12 cellular contexts compared by ENCODE assay signal in genomic region chr22:41636467-41636866, GRCh38. TPM values are rescaled to one million over a fixed set of nuclear protein-coding genes. Genes with fewer than 3 reads are reported as not detected.
DNase-seq lines count a peak whose midpoint lies in the region; ATAC-seq, FAIRE-seq and TF ChIP-seq lines count a peak whose summit lies in the region.
"Had no signal": no experiment of that assay in that cellular context is flagged by ENCODE, and none has a peak within 500 bp of the region (broad histone marks: within the 10 kb centered on the region; RNA-seq: fewer than 3 reads in every experiment).

No MANE protein-coding gene starts in this region.

- H3F3A ChIP-seq in PC-3 (ENCODE audit: low read length, unreplicated experiment) = peaks cover 3% of the 10 kb centered on the region

- no peaks in the 10 kb centered on the region for H3K9me2 ChIP-seq in PC-3 (replicated peaks; ENCODE audit: low read length)

- POLR2A ChIA-PET in PC-3 (lab: Charles Lee; ENCODE audit: unreplicated experiment) = no interaction called here
- POLR2A ChIA-PET in endothelial cell of umbilical vein (lab: Charles Lee) = no interaction called here
- POLR2A ChIA-PET in GM10248 (lab: Yijun Ruan, JAX) = no interaction called here

- H4K20me1 ChIP-seq in PC-3 (ENCODE audit: low read length) (peaks cover 7% of the 10 kb centered on the region; the same call in 1 of the 2 replicates), endothelial cell of umbilical vein (replicated peaks; ENCODE audit: control insufficient read depth, extremely low read depth, insufficient read depth, low read length) (no peaks in the 10 kb centered on the region)

- peak overlapping the region; percentile 22; the same call in 1 of the 2 replicates for H3K27ac ChIP-seq in PC-3 (ENCODE audit: low read length)
- no peak overlapping the region for H3K27ac ChIP-seq in endothelial cell of umbilical vein (ENCODE audit: insufficient read depth, low read depth, low read length)

- H3K4me3 ChIP-seq in PC-3 (ENCODE audit: low read length) (no peak overlapping the region), endothelial cell of umbilical vein (replicated peaks in 1 of 3; ENCODE audit: insufficient read depth in 1 of 3, low read depth in 1 of 3, low read length in 3 of 3) (no peak overlapping the region)

- H3K9ac ChIP-seq in PC-3 (ENCODE audit: low read length) (no peak overlapping the region), endothelial cell of umbilical vein (replicated peaks; ENCODE audit: extremely low read depth, insufficient read depth, low read length) (no peak overlapping the region)

- intact Hi-C loops in PC-3 (cut with micrococcal nuclease) (no loop called here), endothelial cell of umbilical vein (cut with micrococcal nuclease) (no loop called here)

- TF ChIP-seq CTCF in PC-3 (conservative IDR thresholded peaks at IDR 0.05; ENCODE audit: low read depth, low read length) (no peak), endothelial cell of umbilical vein (IDR thresholded peaks at IDR 0.05; ENCODE audit: extremely low read depth in 1 of 2, insufficient read depth in 1 of 2, low read depth in 1 of 2, low read length in 2 of 2) (no peak), GM10248 (IDR thresholded peaks at IDR 0.05; ENCODE audit: control extremely low read depth, extremely low read depth, low read depth, missing control alignments) (no peak)

- dilution Hi-C loops in endothelial cell of umbilical vein (cut with MboI; ENCODE audit: extremely low pct_ligation_motif_present, low sequenced_read_pairs) = no loop called here

- H3K9me3 ChIP-seq in PC-3 (ENCODE audit: low read length) (no peaks in the 10 kb centered on the region), endothelial cell of umbilical vein (replicated peaks; ENCODE audit: control insufficient read depth, insufficient read depth, low read length) (no peaks in the 10 kb centered on the region)

- H2AFZ ChIP-seq in PC-3 (ENCODE audit: low read length) (no peak overlapping the region), endothelial cell of umbilical vein (ENCODE audit: low read depth, low read length) (no peak overlapping the region)

- H3K4me2 ChIP-seq in PC-3 (ENCODE audit: low read length) = no peak overlapping the region
- H3K4me2 ChIP-seq in endothelial cell of umbilical vein (ENCODE audit: insufficient read depth, low read length) = no peak overlapping the region

- H3K79me2 ChIP-seq in PC-3 (ENCODE audit: low read length) (peaks cover 39% of the 10 kb centered on the region), endothelial cell of umbilical vein (ENCODE audit: control insufficient read depth, insufficient read depth, low read length) (peaks cover 16% of the 10 kb centered on the region)

- H3K36me3 ChIP-seq in PC-3 (ENCODE audit: low read depth, low read length) (peaks cover 44% of the 10 kb centered on the region), endothelial cell of umbilical vein (ENCODE audit: control insufficient read depth in 2 of 2, extremely low read depth in 1 of 2, insufficient read depth in 2 of 2, low read length in 2 of 2) (peaks cover 19 to 32% of the 10 kb centered on the region in 2 experiments)

- H3K27me3 ChIP-seq in PC-3 (ENCODE audit: low read length) = no peaks in the 10 kb centered on the region
- H3K27me3 ChIP-seq in endothelial cell of umbilical vein (ENCODE audit: control insufficient read depth in 2 of 2, insufficient read depth in 2 of 2, low read length in 2 of 2) = no peaks in the 10 kb centered on the region

- H3K9me1 ChIP-seq in endothelial cell of umbilical vein (replicated peaks; ENCODE audit: control insufficient read depth, extremely low read depth, insufficient read depth, low read length) = no peaks in the 10 kb centered on the region

- ATAC-seq in PC-3 = peak; percentile 93
- ATAC-seq in HG03139 (IDR thresholded peaks at IDR 0.05; ENCODE audit: unreplicated experiment) = no peak
- ATAC-seq: effector memory CD8-positive, alpha-beta T cell had no signal

- no peak for TF ChIP-seq POLR2A in endothelial cell of umbilical vein (IDR thresholded peaks at IDR 0.05; ENCODE audit: low read depth, low read length)

- CTCF ChIA-PET in PC-3 (lab: Charles Lee) = no interaction called here
- CTCF ChIA-PET in endothelial cell of umbilical vein (lab: Charles Lee) = interaction anchor here (0.9 to 1.0 kb wide), 2 partner anchors 15 to 31 kb away, joined by 3 read pairs; no protein-coding TSS in a partner anchor
- CTCF ChIA-PET in GM10248 (lab: Yijun Ruan, JAX) = interaction anchor here (1.1 to 2.2 kb wide), 2 partner anchors 18 to 31 kb away, joined by 3 to 7 read pairs; no protein-coding TSS in a partner anchor

- FAIRE-seq in endothelial cell of umbilical vein (lab: Jason Lieb, UNC) = peak; percentile 12

- DNase-seq in EL (peak; percentile 60), PC-3 (peak; percentile 76), endothelial cell of umbilical vein (ENCODE audit: low read depth, low spot score) (no peak), mesenteric fat pad (ENCODE audit: low spot score) (peak; percentile 55), NAMALWA (ENCODE audit: low spot score) (no peak), GM10248 (ENCODE audit: extremely low spot score) (no peak), UCSD-AML1 (lab: John Stamatoyannopoulos, UW; ENCODE audit: unreplicated experiment) (no peak)
- DNase-seq: activated CD4-positive, alpha-beta memory T cell treated with anti-CD3 and anti-CD28 coated beads, Interleukin-2, amount 10 ng/mL, durations not matched to agents 7 days and 5 days; effector memory CD8-positive, alpha-beta T cell; NCI-H1694; T-helper 2 cell had no signal

- H3K4me1 ChIP-seq in PC-3 (ENCODE audit: insufficient read depth, low read length) (peaks cover 10% of the 10 kb centered on the region; the same call in 1 of the 2 replicates), endothelial cell of umbilical vein (ENCODE audit: control insufficient read depth, extremely low read depth, insufficient read depth, low read length) (no peaks in the 10 kb centered on the region)

- BruUV-seq in PC-3 (replicated peaks; lab: Mats Ljungman, UMichigan) (TSS peak; percentile 8), endothelial cell of umbilical vein (replicated peaks; lab: Mats Ljungman, UMichigan) (no TSS peak)

TF ChIP-seq in endothelial cell of umbilical vein, 7 proteins besides CTCF, POLR2A, EP300 and RAD21 (continues in another document):
- TF ChIP-seq MAX (IDR thresholded peaks at IDR 0.05; ENCODE audit: insufficient read depth, insufficient read length) = no peak
- TF ChIP-seq EZH2 (IDR thresholded peaks at IDR 0.05; ENCODE audit: borderline replicate concordance, low read depth, low read length, severe bottlenecking) = no peak
- TF ChIP-seq JUN (IDR thresholded peaks at IDR 0.05; ENCODE audit: borderline replicate concordance, insufficient read depth, insufficient read length, low read depth) = no peak
- TF ChIP-seq FOS (IDR thresholded peaks at IDR 0.05; ENCODE audit: borderline replicate concordance, insufficient read depth, low read length) = no peak
- TF ChIP-seq MYC (IDR thresholded peaks at IDR 0.05; ENCODE audit: low read depth, low read length) = no peak

RNA-seq across cellular contexts. Expression of gene XRCC6, which starts 15.4 kb away (rescaled TPM):
- total RNA-seq in PC-3 (2014; rRNA removed) = 404 and 432 TPM in 2 replicates
- 309 and 313 TPM in 2 replicates for total RNA-seq in endothelial cell of umbilical vein
- polyA plus RNA-seq in endothelial cell of umbilical vein = 79.5 and 117 TPM in 2 replicates
- 180 and 203 TPM in 2 replicates for polyA plus RNA-seq in endothelial cell of umbilical vein (2011; cell fraction: cytosol; rRNA removed)
- polyA plus RNA-seq in endothelial cell of umbilical vein (2011; cell fraction: nucleus; rRNA removed) = 117 and 134 TPM in 2 replicates
- 316 and 435 TPM in 2 replicates for polyA plus RNA-seq in endothelial cell of umbilical vein (2012)
- 120 and 127 TPM in 2 replicates for polyA minus RNA-seq in endothelial cell of umbilical vein
- 87.5 TPM for polyA minus RNA-seq in endothelial cell of umbilical vein (2011; cell fraction: cytosol; rRNA and poly(A)+ RNA removed)
- 27.3 and 40.7 TPM in 2 replicates for polyA minus RNA-seq in endothelial cell of umbilical vein (2011; cell fraction: nucleus; rRNA and poly(A)+ RNA removed)
- 173 TPM for total RNA-seq in mesenteric fat pad

RNA-seq across cellular contexts. Expression of gene DESI1, which starts 15.6 kb away (rescaled TPM):
- total RNA-seq in PC-3 (2014; rRNA removed) (20.9 and 21.9 TPM in 2 replicates), endothelial cell of umbilical vein (49.4 and 59.1 TPM in 2 replicates), mesenteric fat pad (29.0 TPM)
- 36.8 and 42.1 TPM in 2 replicates for polyA plus RNA-seq in endothelial cell of umbilical vein
- polyA plus RNA-seq in endothelial cell of umbilical vein (2011; cell fraction: cytosol; rRNA removed) = 33.1 and 35.0 TPM in 2 replicates
- polyA plus RNA-seq in endothelial cell of umbilical vein (2011; cell fraction: nucleus; rRNA removed) = 63.9 and 66.4 TPM in 2 replicates
- polyA plus RNA-seq in endothelial cell of umbilical vein (2012) = 32.4 and 44.8 TPM in 2 replicates
- polyA minus RNA-seq in endothelial cell of umbilical vein = 54.2 and 68.1 TPM in 2 replicates
- polyA minus RNA-seq in endothelial cell of umbilical vein (2011; cell fraction: cytosol; rRNA and poly(A)+ RNA removed) = 25.3 TPM
- 31.1 and 48.3 TPM in 2 replicates for polyA minus RNA-seq in endothelial cell of umbilical vein (2011; cell fraction: nucleus; rRNA and poly(A)+ RNA removed)

RNA-seq across cellular contexts. Expression of gene PMM1, which starts 46.8 kb away (rescaled TPM):
- total RNA-seq in PC-3 (2014; rRNA removed) (18.0 and 18.6 TPM in 2 replicates), endothelial cell of umbilical vein (12.8 and 14.6 TPM in 2 replicates), mesenteric fat pad (51.4 TPM)
- 28.0 and 31.7 TPM in 2 replicates for polyA plus RNA-seq in endothelial cell of umbilical vein
- 23.5 and 25.7 TPM in 2 replicates for polyA plus RNA-seq in endothelial cell of umbilical vein (2011; cell fraction: cytosol; rRNA removed)
- polyA plus RNA-seq in endothelial cell of umbilical vein (2011; cell fraction: nucleus; rRNA removed) = 65.4 and 67.1 TPM in 2 replicates
- 11.1 and 12.6 TPM in 2 replicates for polyA plus RNA-seq in endothelial cell of umbilical vein (2012)
- 9.9 and 10.4 TPM in 2 replicates for polyA minus RNA-seq in endothelial cell of umbilical vein
- polyA minus RNA-seq in endothelial cell of umbilical vein (2011; cell fraction: cytosol; rRNA and poly(A)+ RNA removed) = 9.4 TPM
- 9.0 and 11.9 TPM in 2 replicates for polyA minus RNA-seq in endothelial cell of umbilical vein (2011; cell fraction: nucleus; rRNA and poly(A)+ RNA removed)

RNA-seq across cellular contexts. Expression of gene SNU13, which starts 52.2 kb away (rescaled TPM):
- total RNA-seq in PC-3 (2014; rRNA removed) (159 and 173 TPM in 2 replicates), endothelial cell of umbilical vein (138 TPM in 2 replicates), mesenteric fat pad (116 TPM)
- 194 and 206 TPM in 2 replicates for polyA plus RNA-seq in endothelial cell of umbilical vein
- polyA plus RNA-seq in endothelial cell of umbilical vein (2011; cell fraction: cytosol; rRNA removed) = 238 and 250 TPM in 2 replicates
- polyA plus RNA-seq in endothelial cell of umbilical vein (2011; cell fraction: nucleus; rRNA removed) = 68.0 and 77.7 TPM in 2 replicates
- 123 and 128 TPM in 2 replicates for polyA plus RNA-seq in endothelial cell of umbilical vein (2012)
- 98.3 and 109 TPM in 2 replicates for polyA minus RNA-seq in endothelial cell of umbilical vein
- 87.4 TPM for polyA minus RNA-seq in endothelial cell of umbilical vein (2011; cell fraction: cytosol; rRNA and poly(A)+ RNA removed)
- polyA minus RNA-seq in endothelial cell of umbilical vein (2011; cell fraction: nucleus; rRNA and poly(A)+ RNA removed) = 22.5 and 25.4 TPM in 2 replicates

Comparison
In these comparisons a context has a peak if more than half of its experiments do, and no peak if none do; other contexts are left out.
1. DNase-seq: peak in EL (single experiment), PC-3 (single experiment) and mesenteric fat pad (single experiment); none in endothelial cell of umbilical vein (single experiment), NAMALWA (single experiment), GM10248 (single experiment) and UCSD-AML1 (single experiment).